ENCODE assay signal across 20 cellular contexts in genomic region chr1:45883633-45884032, GRCh38.
DNase-seq lines count a peak whose midpoint lies in the region.
"Had no signal": no experiment of that assay in that cellular context is flagged by ENCODE, and none has a peak within 500 bp of the region (broad histone marks: within the 10 kb centered on the region; RNA-seq: fewer than 3 reads in every experiment).

No MANE protein-coding gene starts in this region.

- H3K27me3 ChIP-seq in H7 (ENCODE audit: control insufficient read depth, insufficient read depth, low read length) = no peaks in the 10 kb centered on the region
- H3K27me3 ChIP-seq: hepatocyte, suprapubic skin had no signal

- in situ Hi-C loops in ACHN (cut with HindIII; ENCODE audit: low pct_ligation_motif_present, low pct_unique_long_range_greater_than_20kb, low sequenced_read_pairs) = no loop called here

- H3K4me3 ChIP-seq in H7 (ENCODE audit: insufficient read depth, low read depth, low read length) = no peak overlapping the region
- H3K4me3 ChIP-seq: BLaER1 treated with 17β-estradiol and CSF1 and Interleukin-3, amounts not matched to agents 10 nM and 100 nM; hepatocyte; lung; suprapubic skin had no signal

- DNase-seq in ACHN = peak; percentile 51
- peak; percentile 20 for DNase-seq in HS-5 (ENCODE audit: low read depth)
- DNase-seq in astrocyte of the hippocampus (ENCODE audit: low read depth, low spot score) = peak; percentile 54
- peak; percentile 34 for DNase-seq in kidney glomerular epithelial cell (lab: John Stamatoyannopoulos, UW)
- no peak for DNase-seq in amniotic stem cell (lab: John Stamatoyannopoulos, UW)
- DNase-seq in HK-2 (ENCODE audit: unreplicated experiment) = no peak
- DNase-seq in NCI-H2196 treated with DMSO at 0.1 percent for 48 hours (lab: John Stamatoyannopoulos, UW; ENCODE audit: unreplicated experiment) = no peak
- DNase-seq in H7 = no peak
- DNase-seq: 8988T; activated CD4-positive, alpha-beta T cell treated with anti-CD3 and anti-CD28 coated beads, Interleukin-2, amount 50 U/mL, for 48 hours; activated effector memory CD4-positive, alpha-beta T cell treated with Interleukin-2 at 50 U/mL for 16 hours; Caco-2; DMS79 treated with DMSO at 0.1 percent for 48 hours; GOT3; NCI-H1436; NCI-H524 had no signal

- no peaks in the 10 kb centered on the region for H3K36me3 ChIP-seq in H7 (replicated peaks; ENCODE audit: control insufficient read depth, insufficient read depth, low read length)
- H3K36me3 ChIP-seq: suprapubic skin had no signal

Comparison
In these comparisons a context has a peak if more than half of its experiments do, and no peak if none do; other contexts are left out.
1. DNase-seq: peak in ACHN (single experiment), HS-5 (single experiment), astrocyte of the hippocampus (single experiment) and kidney glomerular epithelial cell (single experiment); none in amniotic stem cell (single experiment), HK-2 (single experiment), NCI-H2196 treated with DMSO at 0.1 percent for 48 hours (single experiment) and H7 (single experiment).